In genomic region chr11:100709233-100709999, GRCh38 we compare ENCODE assay signal across 1 cellular context.
TF ChIP-seq lines count a peak whose summit lies in the region.

No MANE protein-coding gene starts in this region.

TF ChIP-seq in HCT116, 20 proteins besides CTCF, POLR2A, EP300 and RAD21 (continued from another document):
- no peak for TF ChIP-seq ATF3 (IDR thresholded peaks at IDR 0.05)
